ENCODE assay signal across 31 cellular contexts in genomic region chr20:12028771-12029170, GRCh38.
"Had no signal": no experiment of that assay in that cellular context is flagged by ENCODE, and none has a peak within 500 bp of the region (broad histone marks: within the 10 kb centered on the region; RNA-seq: fewer than 3 reads in every experiment).

No MANE protein-coding gene starts in this region.

- H3K4me3 Mint-ChIP-seq: activated B cell treated with CpG ODN at 0.5 μM for 24 hours; activated CD4-positive, alpha-beta memory T cell treated with anti-CD3 and anti-CD28 coated beads for 36 hours; activated naive CD4-positive, alpha-beta T cell treated with anti-CD3 and anti-CD28 coated beads for 36 hours; activated T-cell treated with anti-CD3 and anti-CD28 coated beads, Interleukin-2, amount 50 U/mL, for 4 hours; activated T-helper 1 cell treated with anti-CD3 and anti-CD28 coated beads, Interleukin-12 subunit alpha, Interleukin-12 subunit beta, Interleukin-2, Interleukin-4 antibody, amounts not matched to agents 30 ng/mL and 10 ng/mL and 1 ng/mL, durations not matched to agents 14 hours and 24 hours and 36 hours had no signal

- H3K27me3 ChIP-seq: adrenal gland, body of pancreas, breast epithelium had no signal

- H3K27ac Mint-ChIP-seq: activated B cell treated with CpG ODN at 0.5 μM for 24 hours; activated CD4-positive, alpha-beta memory T cell treated with anti-CD3 and anti-CD28 coated beads for 36 hours; activated naive CD4-positive, alpha-beta T cell treated with anti-CD3 and anti-CD28 coated beads for 36 hours; activated naive CD4-positive, alpha-beta T cell treated with anti-CD3 and anti-CD28 coated beads, Interleukin-2, amount 50 U/mL, for 72 hours; activated T-helper 1 cell treated with anti-CD3 and anti-CD28 coated beads, Interleukin-12 subunit alpha, Interleukin-12 subunit beta, Interleukin-2, Interleukin-4 antibody, amounts not matched to agents 30 ng/mL and 10 ng/mL and 1 ng/mL, durations not matched to agents 14 hours and 24 hours and 36 hours had no signal

- DNase-seq: activated B cell treated with CpG ODN at 0.5 μM for 24 hours; activated CD4-positive, alpha-beta memory T cell treated with anti-CD3 and anti-CD28 coated beads for 36 hours; activated CD4-positive, alpha-beta T cell treated with anti-CD3 and anti-CD28 coated beads for 4 hours; activated CD4-positive, alpha-beta T cell treated with anti-CD3 and anti-CD28 coated beads, Interleukin-2, amount 50 U/mL, for 1 hour; activated CD4-positive, CD25-positive, alpha-beta regulatory T cell treated with anti-CD3 and anti-CD28 coated beads, Interleukin-2, amount 50 U/mL, for 72 hours; activated CD8-positive, alpha-beta memory T cell treated with anti-CD3 and anti-CD28 coated beads, Interleukin-2, amount 50 U/mL, for 4 hours; activated gamma-delta T cell treated with Interleukin-2 at 50 U/mL for 16 hours; activated naive CD4-positive, alpha-beta T cell treated with anti-CD3 and anti-CD28 coated beads for 36 hours; activated T-cell treated with anti-CD3 and anti-CD28 coated beads for 4 hours; activated T-cell treated with anti-CD3 and anti-CD28 coated beads, Interleukin-2, amount 50 U/mL, for 4 hours; adrenal gland; body of pancreas; cerebellar nuclear complex; NCI-H1105; NCI-H1436 treated with DMSO at 0.1 percent for 48 hours; NCI-H187 treated with DMSO at 0.1 percent for 48 hours; NCI-H226; NCI-H446 treated with DMSO at 0.1 percent for 48 hours; NCI-H748 treated with DMSO at 0.1 percent for 48 hours; OCI-M1; Right ventricle myocardium superior; SJCRH30; SW 1271; T-helper 1 cell; T-helper 2 cell; T-helper 9 cell had no signal

- H3K4me3 ChIP-seq: adrenal gland, body of pancreas, breast epithelium, K562, SJCRH30 had no signal

- H3K36me3 Mint-ChIP-seq: activated CD4-positive, alpha-beta memory T cell treated with anti-CD3 and anti-CD28 coated beads for 36 hours; activated naive CD4-positive, alpha-beta T cell treated with anti-CD3 and anti-CD28 coated beads, Interleukin-2, amount 50 U/mL, for 72 hours had no signal

- ATAC-seq: activated naive CD4-positive, alpha-beta T cell treated with anti-CD3 and anti-CD28 coated beads, Interleukin-2, amount 50 U/mL, for 72 hours; activated T-cell treated with anti-CD3 and anti-CD28 coated beads, Interleukin-2, amount 50 U/mL, for 4 hours; body of pancreas; K562 had no signal

- H3K27me3 Mint-ChIP-seq: activated B cell treated with CpG ODN at 0.5 μM for 24 hours; activated CD4-positive, alpha-beta memory T cell treated with anti-CD3 and anti-CD28 coated beads for 36 hours had no signal

- H3K27ac ChIP-seq: adrenal gland, body of pancreas, breast epithelium, SJCRH30, VCaP had no signal

- H3K36me3 ChIP-seq: adrenal gland, breast epithelium, SJCRH30 had no signal

- H3K9me3 ChIP-seq: adrenal gland, body of pancreas, breast epithelium, SJCRH30 had no signal

- H3K4me1 ChIP-seq: adrenal gland, body of pancreas, breast epithelium, SJCRH30 had no signal
